8 cellular contexts compared by ENCODE assay signal in the genomic region with DNA sequence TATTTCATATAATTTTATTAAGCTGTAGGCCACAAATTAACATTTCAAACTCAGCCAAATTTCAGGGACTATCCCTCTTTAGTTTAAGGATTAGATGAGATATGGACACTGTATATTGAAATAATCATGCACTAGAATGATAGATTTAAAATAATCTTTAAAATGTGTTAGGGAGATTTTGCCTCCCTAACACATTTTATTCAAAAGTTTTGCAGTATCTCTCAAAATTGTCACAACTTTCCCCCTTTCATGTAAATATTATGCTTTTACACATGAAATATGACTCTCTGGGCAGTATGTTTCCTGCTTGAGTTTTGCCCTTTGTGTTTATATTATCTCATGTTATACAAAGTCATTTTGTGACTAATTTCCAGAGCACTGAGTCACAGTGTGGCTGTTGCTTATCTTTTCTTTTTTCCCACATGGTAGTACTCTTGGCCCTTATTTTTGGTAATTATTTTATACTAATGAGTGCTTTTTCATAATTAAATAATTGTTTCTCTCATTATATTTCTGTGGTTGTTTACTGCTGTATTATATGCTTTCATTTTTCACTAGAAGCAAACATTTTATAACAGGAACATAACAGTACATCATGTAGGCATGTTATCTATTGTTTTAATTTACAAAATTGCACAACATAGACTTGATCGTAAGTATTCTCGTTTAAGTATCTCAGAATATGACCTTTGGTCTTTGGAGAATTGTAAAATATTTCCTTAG. TPM values are rescaled to one million over a fixed set of nuclear protein-coding genes. Genes with fewer than 3 reads are reported as not detected.
DNase-seq lines count a peak whose midpoint lies in the region; ATAC-seq and TF ChIP-seq lines count a peak whose summit lies in the region.

No MANE protein-coding gene starts in this region.

- H4K20me1 ChIP-seq in smooth muscle cell (ENCODE audit: low read depth), result no peaks in the 10 kb centered on the region

- H3K9ac ChIP-seq in smooth muscle cell (ENCODE audit: low read depth), result peak overlapping the region; percentile 92

- peak overlapping the region; percentile 90 for H3K4me2 ChIP-seq in smooth muscle cell

- H3F3A ChIP-seq in smooth muscle cell (ENCODE audit: low read depth), result no peaks in the 10 kb centered on the region

- no peak overlapping the region for H3K27ac ChIP-seq in RWPE1
- peak overlapping the region; percentile 91 for H3K27ac ChIP-seq in smooth muscle cell (ENCODE audit: low read depth)

- POLR2A ChIA-PET in RWPE1 (lab: Yijun Ruan, JAX; ENCODE audit: low non-redundant PET), result no interaction called here
- POLR2A ChIA-PET in GM10248 (lab: Yijun Ruan, JAX), result no interaction called here

- peak overlapping the region; percentile 64 for H3K4me3 ChIP-seq in smooth muscle cell

- 11% methylated on average over 2 of the region's 2 CpGs for WGBS in smooth muscle cell (ENCODE audit: low lambda C conversion rate)

- H2AFZ ChIP-seq in smooth muscle cell (ENCODE audit: low read depth), result no peak overlapping the region

- ATAC-seq in GM19463 (IDR thresholded peaks at IDR 0.05; ENCODE audit: unreplicated experiment) (peak; percentile 65), HG02840 (IDR thresholded peaks at IDR 0.05; ENCODE audit: low FRiP score, unreplicated experiment) (no peak), GM19324 (IDR thresholded peaks at IDR 0.05; ENCODE audit: low FRiP score, unreplicated experiment) (no peak)

- no peaks in the 10 kb centered on the region for H3K9me3 ChIP-seq in smooth muscle cell (replicated peaks; ENCODE audit: low read depth)

- DNase-seq in RWPE1 (ENCODE audit: low spot score), result peak; percentile 3
- DNase-seq in foreskin melanocyte, result peak; percentile 25
- DNase-seq in smooth muscle cell (lab: John Stamatoyannopoulos, UW; ENCODE audit: unreplicated experiment), result no peak
- DNase-seq in GM10248 (ENCODE audit: extremely low spot score), result no peak
- DNase-seq in GF-D8 (lab: John Stamatoyannopoulos, UW), result no peak

- peaks cover 45% of the 10 kb centered on the region for H3K79me2 ChIP-seq in smooth muscle cell (ENCODE audit: low read depth)

- H3K36me3 ChIP-seq in smooth muscle cell (ENCODE audit: low read depth), result no peaks in the 10 kb centered on the region

- no peaks in the 10 kb centered on the region for H3K27me3 ChIP-seq in smooth muscle cell (ENCODE audit: low read depth)

- H3K4me1 ChIP-seq in smooth muscle cell (ENCODE audit: low read depth), result peaks cover 25% of the 10 kb centered on the region

- TF ChIP-seq CTCF in RWPE1 (conservative IDR thresholded peaks at IDR 0.05; ENCODE audit: low read depth) (no peak), smooth muscle cell (IDR thresholded peaks at IDR 0.05; ENCODE audit: borderline replicate concordance, insufficient read depth, poor library complexity, severe bottlenecking) (no peak), GM10248 (IDR thresholded peaks at IDR 0.05; ENCODE audit: control extremely low read depth, extremely low read depth, low read depth, missing control alignments) (no peak)

- CTCF ChIA-PET in RWPE1 (lab: Yijun Ruan, JAX), result no interaction called here
- CTCF ChIA-PET in GM10248 (lab: Yijun Ruan, JAX), result no interaction called here

RNA-seq across cellular contexts. Expression of gene TFPI, which starts 1.1 kb away (rescaled TPM):
- 194 and 243 TPM in 2 replicates for total RNA-seq in smooth muscle cell
- polyA plus RNA-seq in smooth muscle cell, result 159 and 169 TPM in 2 replicates

Comparison
In these comparisons a context has a peak if more than half of its experiments do, and no peak if none do; other contexts are left out.
1. DNase-seq: peak in RWPE1 (single experiment) and foreskin melanocyte (single experiment); none in smooth muscle cell (single experiment), GM10248 (single experiment) and GF-D8 (single experiment).